In genomic region chr5:154945695-154946301, GRCh38 we compare ENCODE assay signal across 8 cellular contexts. TPM values are rescaled to one million over a fixed set of nuclear protein-coding genes. Genes with fewer than 3 reads are reported as not detected.
A peak's percentile ranks its signal among the peaks of the same experiment; 100 is the strongest.
DNase-seq lines count a peak whose midpoint lies in the region; ATAC-seq and TF ChIP-seq lines count a peak whose summit lies in the region.

No MANE protein-coding gene starts in this region.

- no peak overlapping the region for H4K8ac ChIP-seq in IMR-90 (ENCODE audit: low read depth in 2 of 2, low read length in 2 of 2)

- TF ChIP-seq CTCF in CD8-positive, alpha-beta T cell (IDR thresholded peaks at IDR 0.05): peak; percentile 83
- peak; percentile 59 for TF ChIP-seq CTCF in IMR-90 (conservative IDR thresholded peaks at IDR 0.05; ENCODE audit: low read depth, low read length)
- TF ChIP-seq CTCF in cardiac fibroblast (IDR thresholded peaks at IDR 0.05; ENCODE audit: low read depth, low read length): peak; percentile 49
- peak; percentile 57 to 74 (median 66) for TF ChIP-seq CTCF in nephron (IDR thresholded peaks at IDR 0.05; ENCODE audit: unreplicated experiment in 3 of 3)

- POLR2A ChIA-PET in CD8-positive, alpha-beta T cell (lab: Charles Lee): no interaction called here
- POLR2A ChIA-PET in IMR-90 (lab: Charles Lee; ENCODE audit: unreplicated experiment): no interaction called here

- intact Hi-C loops in CD8-positive, alpha-beta T cell (cut with DNase I, micrococcal nuclease): loop anchor here (5.0 to 10.0 kb wide), 2 partner anchors 751 to 1992 kb away; partner anchors contain the start of gene GALNT10 (in 1 of the 2)
- intact Hi-C loops in IMR-90 (cut with micrococcal nuclease) (loop anchor here (2.0 to 10.0 kb wide), 2 partner anchors 59 to 1879 kb away; no protein-coding TSS in a partner anchor), Right ventricle myocardium inferior (cut with DNase I) (no loop called here)

- CTCF ChIA-PET in CD8-positive, alpha-beta T cell (lab: Charles Lee): interaction anchor here (0.7 to 1.1 kb wide), 3 partner anchors 9 to 14 kb away, joined by 3 to 4 read pairs (median 3); no protein-coding TSS in a partner anchor
- CTCF ChIA-PET in IMR-90 (lab: Yijun Ruan, JAX): interaction anchor here (0.5 to 2.2 kb wide), 3 partner anchors 7 to 16 kb away, joined by 3 to 9 read pairs (median 4); no protein-coding TSS in a partner anchor

- H2AK9ac ChIP-seq in IMR-90 (replicated peaks; ENCODE audit: low read depth, low read length, poor library complexity): no peak overlapping the region

- dilution Hi-C loops in IMR-90 (cut with HindIII; ENCODE audit: low sequenced_read_pairs, unreplicated experiment): no loop called here

- no peak overlapping the region for H2BK20ac ChIP-seq in IMR-90 (ENCODE audit: low read depth, low read length)

- H3K9ac ChIP-seq in IMR-90 (ENCODE audit: low read depth, low read length): no peak overlapping the region

- H3K9me3 ChIP-seq in CD8-positive, alpha-beta T cell (ENCODE audit: low read length): no peaks in the 10 kb centered on the region
- H3K9me3 ChIP-seq in IMR-90 (ENCODE audit: control insufficient read depth, insufficient read depth, low read length): no peaks in the 10 kb centered on the region

- peaks cover 23% of the 10 kb centered on the region for H3K4me1 ChIP-seq in CD8-positive, alpha-beta T cell (ENCODE audit: insufficient read depth, low read length)
- no peaks in the 10 kb centered on the region for H3K4me1 ChIP-seq in IMR-90 (ENCODE audit: control insufficient read depth, insufficient read depth, low read length)

- no peak overlapping the region for H3K14ac ChIP-seq in IMR-90 (replicated peaks; ENCODE audit: low read depth, low read length)

- no peaks in the 10 kb centered on the region for H3K27me3 Mint-ChIP-seq in CD8-positive, alpha-beta T cell (ENCODE audit: low read depth)
- H3K27me3 Mint-ChIP-seq in nephron (ENCODE audit: low read depth): no peaks in the 10 kb centered on the region

- H4K91ac ChIP-seq in IMR-90 (ENCODE audit: insufficient read depth, low read depth, low read length): no peak overlapping the region

- H2BK5ac ChIP-seq in IMR-90 (ENCODE audit: low read depth, low read length, poor library complexity, severe bottlenecking): no peak overlapping the region

- no peak overlapping the region for H3K4me3 ChIP-seq in CD8-positive, alpha-beta T cell (ENCODE audit: low read depth, low read length)
- no peak overlapping the region for H3K4me3 ChIP-seq in IMR-90 (ENCODE audit: insufficient read depth, low read depth, low read length)
- no peak overlapping the region for H3K4me3 ChIP-seq in cardiac fibroblast (replicated peaks in 1 of 2; ENCODE audit: low read depth in 2 of 2, low read length in 2 of 2)

- no peak overlapping the region for H3K4ac ChIP-seq in IMR-90 (ENCODE audit: low read depth, low read length)

- H3K23ac ChIP-seq in IMR-90 (ENCODE audit: low read depth, low read length): no peak overlapping the region

- H3K4me3 Mint-ChIP-seq in CD8-positive, alpha-beta T cell: no peak overlapping the region
- no peak overlapping the region for H3K4me3 Mint-ChIP-seq in nephron

- in situ Hi-C loops in IMR-90 (cut with MboI; ENCODE audit: low sequenced_read_pairs): no loop called here

- no peak overlapping the region for H2BK120ac ChIP-seq in IMR-90 (ENCODE audit: low read depth, low read length)

- H3K56ac ChIP-seq in IMR-90 (ENCODE audit: extremely low read depth, insufficient read depth, low read length): no peak overlapping the region

- H2BK15ac ChIP-seq in IMR-90 (ENCODE audit: low read depth, low read length): no peak overlapping the region

- H3K27ac Mint-ChIP-seq in CD8-positive, alpha-beta T cell: no peak overlapping the region
- H3K27ac Mint-ChIP-seq in nephron: no peak overlapping the region

- TF ChIP-seq POLR2A in IMR-90 (IDR thresholded peaks at IDR 0.05; ENCODE audit: low read depth, low read length): no peak

- no peak for DNase-seq in CD8-positive, alpha-beta T cell
- DNase-seq in IMR-90 (peak; percentile 28), cardiac fibroblast (ENCODE audit: low read depth in 2 of 2) (peak; percentile 54 to 57), HPDE6-E6E7 (ENCODE audit: extremely low spot score) (no peak), Right ventricle myocardium inferior (ENCODE audit: missing footprints) (no peak)
- no peak for DNase-seq in activated CD4-positive, alpha-beta T cell treated with anti-CD3 and anti-CD28 coated beads for 4 hours

- H4K5ac ChIP-seq in IMR-90 (ENCODE audit: low read depth, low read length): no peak overlapping the region

- H3K9me3 Mint-ChIP-seq in CD8-positive, alpha-beta T cell: no peaks in the 10 kb centered on the region
- H3K9me3 Mint-ChIP-seq in nephron: no peaks in the 10 kb centered on the region

- no peaks in the 10 kb centered on the region for H3K27me3 ChIP-seq in CD8-positive, alpha-beta T cell (ENCODE audit: insufficient read depth, low read length)
- no peaks in the 10 kb centered on the region for H3K27me3 ChIP-seq in IMR-90 (ENCODE audit: control insufficient read depth, insufficient read depth, low read length)

- H3K36me3 Mint-ChIP-seq in CD8-positive, alpha-beta T cell: peaks cover 47% of the 10 kb centered on the region
- peaks cover 11% of the 10 kb centered on the region for H3K36me3 Mint-ChIP-seq in nephron (ENCODE audit: low read depth)

- peaks cover 26 to 28% of the 10 kb centered on the region in 2 experiments for H3K79me1 ChIP-seq in IMR-90 (ENCODE audit: low read depth in 1 of 2, low read length in 2 of 2)

- peaks cover 8% of the 10 kb centered on the region; the same call in 1 of the 2 replicates for H4K20me1 ChIP-seq in IMR-90 (ENCODE audit: insufficient read depth, low read length)

- no peak overlapping the region for H3K18ac ChIP-seq in IMR-90 (ENCODE audit: low read depth, low read length)

- no peak overlapping the region for H2AK5ac ChIP-seq in IMR-90 (ENCODE audit: low read depth, low read length)

- no peak overlapping the region for H2AFZ ChIP-seq in IMR-90 (replicated peaks; ENCODE audit: low read length, poor library complexity)

- peaks cover 55% of the 10 kb centered on the region for H3K4me1 Mint-ChIP-seq in CD8-positive, alpha-beta T cell (ENCODE audit: low read depth)
- H3K4me1 Mint-ChIP-seq in nephron: peaks cover 10% of the 10 kb centered on the region

- no CpG with 5 or more reads among the region's 2 CpGs for WGBS in IMR-90 (ENCODE audit: extremely low coverage in 2 of 2, insufficient read length in 1 of 2), 2 experiments

- H3K4me2 ChIP-seq in IMR-90 (ENCODE audit: low read depth, low read length): no peak overlapping the region

- H3K9me1 ChIP-seq in IMR-90 (ENCODE audit: insufficient read depth, low read length): no peaks in the 10 kb centered on the region

- H3K27ac ChIP-seq in CD8-positive, alpha-beta T cell (ENCODE audit: low read depth, low read length): no peak overlapping the region
- no peak overlapping the region for H3K27ac ChIP-seq in IMR-90 (ENCODE audit: insufficient read depth, low read length)

- peak; percentile 43 for TF ChIP-seq RAD21 in IMR-90 (IDR thresholded peaks at IDR 0.05; ENCODE audit: low read length)

- ATAC-seq in CD8-positive, alpha-beta T cell: no peak
- no peak for ATAC-seq in IMR-90 (ENCODE audit: low read depth)
- no peak for ATAC-seq in GM19397 (IDR thresholded peaks at IDR 0.05; ENCODE audit: unreplicated experiment)
- no peak for ATAC-seq in Right ventricle myocardium inferior

- H3K36me3 ChIP-seq in CD8-positive, alpha-beta T cell (ENCODE audit: insufficient read depth, low read length): no peaks in the 10 kb centered on the region
- H3K36me3 ChIP-seq in IMR-90 (ENCODE audit: control insufficient read depth, insufficient read depth, low read length): peaks cover 2% of the 10 kb centered on the region; the same call in 1 of the 2 replicates

- no TSS peak for BruUV-seq in IMR-90 (replicated peaks; lab: Mats Ljungman, UMichigan)

TF ChIP-seq in IMR-90, 13 proteins besides CTCF, POLR2A, EP300 and RAD21:
- TF ChIP-seq BHLHE40 (IDR thresholded peaks at IDR 0.05; ENCODE audit: low read depth, low read length) (no peak), SMC3 (IDR thresholded peaks at IDR 0.05; ENCODE audit: low read depth, low read length) (peak; percentile 49; the same call in 1 of the 2 replicates), CHD1 (IDR thresholded peaks at IDR 0.05; ENCODE audit: low read depth, low read length) (no peak), CEBPB (IDR thresholded peaks at IDR 0.05; ENCODE audit: low read depth, low read length) (peak; percentile 33; the same call in 1 of the 2 replicates), RCOR1 (IDR thresholded peaks at IDR 0.05; ENCODE audit: insufficient replicate concordance, low read length) (no peak), RFX5 (IDR thresholded peaks at IDR 0.05; ENCODE audit: low read depth, low read length) (no peak)

RNA-seq across cellular contexts. Expression of gene MRPL22, which starts 4.9 kb away (rescaled TPM):
- total RNA-seq in CD8-positive, alpha-beta T cell: 10 to 100 TPM; 42.2 TPM
- total RNA-seq in IMR-90 (2012; rRNA removed) (13.3 and 21.7 TPM in 2 replicates), Right ventricle myocardium inferior (74.7 TPM)
- polyA plus RNA-seq in IMR-90 (2012; rRNA removed): 58.0 and 58.5 TPM in 2 replicates
- 8.3 and 20.3 TPM in 2 replicates for polyA plus RNA-seq in IMR-90 (2012; cell fraction: cytosol; rRNA removed)
- polyA plus RNA-seq in IMR-90 (2012; cell fraction: nucleus; rRNA removed; ENCODE audit: low replicate concordance): 5.1 and 22.9 TPM in 2 replicates

RNA-seq across cellular contexts. Expression of gene GEMIN5, which starts 7.8 kb away (rescaled TPM):
- 1 to 10 TPM; 3.3 to 4.3 TPM for total RNA-seq in CD8-positive, alpha-beta T cell
- 27.5 and 31.5 TPM in 2 replicates for total RNA-seq in IMR-90 (2012; rRNA removed)
- polyA plus RNA-seq in IMR-90 (2012; rRNA removed): 8.1 and 9.0 TPM in 2 replicates
- 3.8 and 4.5 TPM in 2 replicates for polyA plus RNA-seq in IMR-90 (2012; cell fraction: cytosol; rRNA removed)
- polyA plus RNA-seq in IMR-90 (2012; cell fraction: nucleus; rRNA removed; ENCODE audit: low replicate concordance): 4.5 and 6.4 TPM in 2 replicates
- 13.0 TPM for total RNA-seq in Right ventricle myocardium inferior

Comparison
In these comparisons a context has a peak if more than half of its experiments do, and no peak if none do; other contexts are left out.
1. DNase-seq: peak in IMR-90 (single experiment) and cardiac fibroblast (2 of 2); none in CD8-positive, alpha-beta T cell (0 of 7), HPDE6-E6E7 (single experiment), activated CD4-positive, alpha-beta T cell treated with anti-CD3 and anti-CD28 coated beads for 4 hours (0 of 2) and Right ventricle myocardium inferior (single experiment).
2. Peak in every context shown above with its lines, with median percentiles within 50 percentile points of each other: CTCF ChIP-seq.